8 cellular contexts compared by ENCODE assay signal in genomic region chr19:21483589-21484170, GRCh38. TPM values are rescaled to one million over a fixed set of nuclear protein-coding genes. Genes with fewer than 3 reads are reported as not detected.
DNase-seq lines count a peak whose midpoint lies in the region; ATAC-seq and TF ChIP-seq lines count a peak whose summit lies in the region.

No MANE protein-coding gene starts in this region.

- CTCF ChIA-PET in Calu3 (lab: Charles Lee) = no interaction called here

- H3K27me3 Mint-ChIP-seq in Calu3 (ENCODE audit: unreplicated experiment) = no peaks in the 10 kb centered on the region

- H3K4me3 Mint-ChIP-seq in Calu3 (ENCODE audit: low read depth, unreplicated experiment) = no peak overlapping the region

- intact Hi-C loops in Calu3 (cut with micrococcal nuclease; ENCODE audit: unreplicated experiment) = no loop called here

- H3K27me3 ChIP-seq in Peyer's patch (no peaks in the 10 kb centered on the region), kidney epithelial cell (ENCODE audit: control insufficient read depth, insufficient read depth, low read length) (no peaks in the 10 kb centered on the region)

- H3K36me3 Mint-ChIP-seq in Calu3 (ENCODE audit: insufficient read depth, unreplicated experiment) = peaks cover 5% of the 10 kb centered on the region

- no TSS peak for BruUV-seq in Calu3 (replicated peaks; lab: Mats Ljungman, UMichigan)

- no peaks in the 10 kb centered on the region for H3K4me1 Mint-ChIP-seq in Calu3 (ENCODE audit: low read depth, unreplicated experiment)

- ATAC-seq in GM21367 (IDR thresholded peaks at IDR 0.05; ENCODE audit: unreplicated experiment) = no peak
- no peak for ATAC-seq in GM19452 (IDR thresholded peaks at IDR 0.05; ENCODE audit: unreplicated experiment)

- peak overlapping the region in 1 of 4 donors; percentile 15 for H3K4me3 ChIP-seq in Peyer's patch
- no peak overlapping the region for H3K4me3 ChIP-seq in kidney epithelial cell (ENCODE audit: low read depth, low read length)

- no peaks in the 10 kb centered on the region for H3K36me3 ChIP-seq in Peyer's patch
- no peaks in the 10 kb centered on the region for H3K36me3 ChIP-seq in kidney epithelial cell (ENCODE audit: control insufficient read depth, insufficient read depth, low read length)

- H3K27ac Mint-ChIP-seq in Calu3 (ENCODE audit: unreplicated experiment) = no peak overlapping the region

- H3K9me3 Mint-ChIP-seq in Calu3 (ENCODE audit: low read depth, unreplicated experiment) = peaks cover 14% of the 10 kb centered on the region

- H3K4me1 ChIP-seq in Peyer's patch = no peaks in the 10 kb centered on the region

- no peak for TF ChIP-seq POLR2A in Peyer's patch (IDR thresholded peaks at IDR 0.05)

- DNase-seq in ELF-1 (ENCODE audit: low read depth, low spot score) = peak; percentile 87
- DNase-seq in Peyer's patch = peak in 2 of 3 donors; percentile 28 to 61
- peak; percentile 16 for DNase-seq in activated naive CD8-positive, alpha-beta T cell treated with anti-CD3 and anti-CD28 coated beads, Interleukin-2, amount 50 U/mL, for 16 hours (ENCODE audit: low read depth, low spot score)
- DNase-seq in kidney epithelial cell (ENCODE audit: low read depth) = no peak
- DNase-seq in stimulated activated CD8-positive, alpha-beta memory T cell treated with anti-CD3 and anti-CD28 coated beads, Interleukin-15, amount 100 ng/mL, for 48 hours (ENCODE audit: low read depth in 2 of 2) = peak; percentile 30 to 40
- no peak for DNase-seq in Calu3

- H3K9me3 ChIP-seq in Peyer's patch = peaks cover 0 to 5% (median 0%) of the 10 kb centered on the region in 4 donors

- no peak overlapping the region for H3K27ac ChIP-seq in Peyer's patch

- peak in 5 of 6 experiments; percentile 20 to 43 (median 30) for TF ChIP-seq CTCF in Peyer's patch (IDR thresholded peaks at IDR 0.05)
- TF ChIP-seq CTCF in kidney epithelial cell (IDR thresholded peaks at IDR 0.05; ENCODE audit: insufficient read depth, low read length, poor library complexity, severe bottlenecking) = peak; percentile 49
- no peak for TF ChIP-seq CTCF in Calu3 (IDR thresholded peaks at IDR 0.05; ENCODE audit: unreplicated experiment)

RNA-seq across cellular contexts. Expression of gene ZNF429, which starts 21.7 kb away (rescaled TPM):
- total RNA-seq in Peyer's patch = 10 to 100 TPM in 3 of 4 donors, 1 to 10 TPM in 1; 8.4 to 28.2 (median 20.0) TPM
- 6.3 and 9.2 TPM in 2 replicates for total RNA-seq in kidney epithelial cell
- 3.7 and 5.6 TPM in 2 replicates for total RNA-seq in Calu3 (2022)

Comparison
In these comparisons a context has a peak if more than half of its experiments do, and no peak if none do; other contexts are left out.
1. DNase-seq: peak in ELF-1 (single experiment), Peyer's patch (2 of 3), activated naive CD8-positive, alpha-beta T cell treated with anti-CD3 and anti-CD28 coated beads, Interleukin-2, amount 50 U/mL, for 16 hours (single experiment) and stimulated activated CD8-positive, alpha-beta memory T cell treated with anti-CD3 and anti-CD28 coated beads, Interleukin-15, amount 100 ng/mL, for 48 hours (2 of 2); none in kidney epithelial cell (single experiment) and Calu3 (single experiment).